1 cellular context compared by ENCODE assay signal in genomic region chr17:17971431-17972125, GRCh38.
TF ChIP-seq lines count a peak whose summit lies in the region.

No MANE protein-coding gene starts in this region.

TF ChIP-seq in H1, 55 proteins besides CTCF, POLR2A, EP300 and RAD21 (continued from another document):
- TF ChIP-seq SP2 (IDR thresholded peaks at IDR 0.05; ENCODE audit: low read length), result no peak
- no peak for TF ChIP-seq NRF1 (IDR thresholded peaks at IDR 0.05; ENCODE audit: low read depth, low read length)
- TF ChIP-seq RBBP5 (IDR thresholded peaks at IDR 0.05; ENCODE audit: borderline replicate concordance, low read depth, low read length), result no peak
- TF ChIP-seq HDAC2 (IDR thresholded peaks at IDR 0.05; ENCODE audit: borderline replicate concordance in 1 of 2, low read depth in 2 of 2, low read length in 2 of 2), result no peak
- no peak for TF ChIP-seq CEBPB (IDR thresholded peaks at IDR 0.05; ENCODE audit: low read depth, low read length)
- no peak for TF ChIP-seq POU5F1 (IDR thresholded peaks at IDR 0.05; ENCODE audit: low read depth, low read length)
- TF ChIP-seq CREB1 (IDR thresholded peaks at IDR 0.05), result no peak
- no peak for TF ChIP-seq CBX8 (IDR thresholded peaks at IDR 0.05; ENCODE audit: borderline replicate concordance, low read depth, low read length)
- no peak for TF ChIP-seq PHF8 (conservative IDR thresholded peaks at IDR 0.05; ENCODE audit: low read depth, low read length)
- no peak for TF ChIP-seq RFX5 (IDR thresholded peaks at IDR 0.05; ENCODE audit: borderline replicate concordance, low read depth, low read length)
- TF ChIP-seq BACH1 (IDR thresholded peaks at IDR 0.05; ENCODE audit: low read length), result no peak
- TF ChIP-seq JUND (IDR thresholded peaks at IDR 0.05; ENCODE audit: low read length), result no peak
- no peak for TF ChIP-seq CHD7 (IDR thresholded peaks at IDR 0.05; ENCODE audit: insufficient replicate concordance, low read length)
- no peak for TF ChIP-seq EZH2 (IDR thresholded peaks at IDR 0.05; ENCODE audit: low read depth, low read length, severe bottlenecking)
- TF ChIP-seq KDM1A (IDR thresholded peaks at IDR 0.05; ENCODE audit: borderline replicate concordance, low read length), result no peak
- TF ChIP-seq FOSL1 (IDR thresholded peaks at IDR 0.05; ENCODE audit: insufficient read depth, low read depth, low read length), result no peak
